In the genomic region with DNA sequence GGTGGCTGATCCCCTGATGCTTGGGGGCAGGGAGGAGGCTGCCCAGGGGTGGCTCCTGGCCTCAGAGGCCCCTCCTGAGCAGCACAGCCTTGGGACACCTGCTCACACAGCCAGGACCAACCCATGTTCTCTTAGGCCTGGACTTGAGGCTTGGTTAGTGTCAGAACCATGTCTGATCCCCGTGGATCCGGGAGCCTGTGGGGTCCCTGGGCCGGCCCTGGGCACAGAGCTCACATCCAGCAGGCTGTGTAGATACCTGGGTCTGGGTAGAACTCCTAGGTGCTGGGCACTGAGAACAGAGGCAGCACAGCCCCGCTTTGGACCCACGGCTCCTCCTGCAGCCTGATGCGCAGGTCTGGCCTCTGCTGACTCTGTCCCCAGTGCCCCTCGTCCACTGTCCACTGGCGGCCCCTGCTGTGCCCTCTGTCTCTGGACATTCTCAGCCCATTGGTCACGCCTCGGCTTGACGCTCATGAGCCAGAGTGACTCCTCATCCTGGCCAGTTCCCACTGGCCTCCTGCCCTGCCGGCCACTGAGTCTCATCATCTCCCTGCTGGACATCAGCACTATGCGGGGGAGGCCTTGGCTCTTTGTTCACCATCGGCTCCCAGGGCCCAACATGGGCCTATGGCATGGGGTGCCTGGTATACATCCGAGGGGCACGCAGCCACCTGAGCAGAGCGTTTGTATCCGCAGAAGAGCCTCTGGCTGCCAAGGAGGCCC, we compare ENCODE assay signal across 15 cellular contexts.
DNase-seq lines count a peak whose midpoint lies in the region; ATAC-seq and TF ChIP-seq lines count a peak whose summit lies in the region.
"Had no signal": no experiment of that assay in that cellular context is flagged by ENCODE, and none has a peak within 500 bp of the region (broad histone marks: within the 10 kb centered on the region; RNA-seq: fewer than 3 reads in every experiment).

No MANE protein-coding gene starts in this region.

- ATAC-seq in GM21423 (IDR thresholded peaks at IDR 0.05; ENCODE audit: unreplicated experiment) (no peak), HG02938 (IDR thresholded peaks at IDR 0.05; ENCODE audit: unreplicated experiment) (no peak)

- no peaks in the 10 kb centered on the region for H3K27me3 ChIP-seq in left ventricle myocardium inferior (ENCODE audit: low read depth)
- H3K27me3 ChIP-seq: BLaER1 treated with 17β-estradiol and CSF1 and Interleukin-3, amounts not matched to agents 10 nM and 100 nM; esophagus squamous epithelium had no signal

- H3K4me3 ChIP-seq in left ventricle myocardium inferior: no peak overlapping the region
- H3K4me3 ChIP-seq: BLaER1 treated with 17β-estradiol and CSF1 and Interleukin-3, amounts not matched to agents 10 nM and 100 nM; esophagus squamous epithelium had no signal

- H3K4me1 ChIP-seq in left ventricle myocardium inferior: peaks cover 5% of the 10 kb centered on the region
- H3K4me1 ChIP-seq: esophagus squamous epithelium had no signal

- H3K27ac ChIP-seq in left ventricle myocardium inferior (replicated peaks): no peak overlapping the region
- H3K27ac ChIP-seq: BLaER1 treated with 17β-estradiol and CSF1 and Interleukin-3, amounts not matched to agents 10 nM and 100 nM; esophagus squamous epithelium had no signal

- intact Hi-C loops in left ventricle myocardium inferior (cut with micrococcal nuclease) (no loop called here), posterior cingulate gyrus (cut with DNase I) (no loop called here)

- no peaks in the 10 kb centered on the region for H3K9me3 ChIP-seq in left ventricle myocardium inferior (replicated peaks)
- H3K9me3 ChIP-seq: BLaER1 treated with 17β-estradiol and CSF1 and Interleukin-3, amounts not matched to agents 10 nM and 100 nM; esophagus squamous epithelium had no signal

- DNase-seq in EH (ENCODE audit: low read depth): peak; percentile 7
- DNase-seq in LHCN-M2 (ENCODE audit: low read depth): peak; percentile 9
- peak; percentile 8 for DNase-seq in left ventricle myocardium inferior
- DNase-seq in posterior cingulate gyrus: peak in 8 of 10 donors; percentile 4 to 79 (median 10)
- no peak for DNase-seq in GF-D8 (lab: John Stamatoyannopoulos, UW)
- DNase-seq: activated CD4-positive, alpha-beta T cell treated with anti-CD3 and anti-CD28 coated beads for 4 hours; dermis blood vessel endothelial cell; esophagus squamous epithelium; mammary epithelial cell; NCI-H1694; NCI-H524 treated with DMSO at 0.1 percent for 48 hours; nucleus accumbens had no signal

- no peak for TF ChIP-seq CTCF in left ventricle myocardium inferior (IDR thresholded peaks at IDR 0.05; ENCODE audit: borderline replicate concordance)

- H3K36me3 ChIP-seq in left ventricle myocardium inferior: peaks cover 88% of the 10 kb centered on the region
